In genomic region chr20:45372646-45373352, GRCh38 we compare ENCODE assay signal across 9 cellular contexts. TPM values are rescaled to one million over a fixed set of nuclear protein-coding genes. Genes with fewer than 3 reads are reported as not detected.
DNase-seq lines count a peak whose midpoint lies in the region; ATAC-seq and TF ChIP-seq lines count a peak whose summit lies in the region.
"Had no signal": no experiment of that assay in that cellular context is flagged by ENCODE, and none has a peak within 500 bp of the region (broad histone marks: within the 10 kb centered on the region; RNA-seq: fewer than 3 reads in every experiment).

No MANE protein-coding gene starts in this region.

- intact Hi-C loops in breast epithelium (cut with DNase I; ENCODE audit: low total_unique reads) (loop anchor here (10.0 kb wide), 1 partner anchor 52 kb away; no protein-coding TSS in a partner anchor), mammary epithelial cell (cut with micrococcal nuclease) (no loop called here), vagina (cut with DNase I) (loop anchor here (5.0 kb wide), 1 partner anchor 60 kb away; no protein-coding TSS in a partner anchor)

- in situ Hi-C loops in mammary epithelial cell (cut with MboI; ENCODE audit: low sequenced_read_pairs in 2 of 2): loop anchor here in 1 of 2 donors (5.0 kb wide), 1 partner anchor 65 kb away; no protein-coding TSS in a partner anchor

- H3K9me3 ChIP-seq in breast epithelium (no peaks in the 10 kb centered on the region), mammary epithelial cell (replicated peaks; ENCODE audit: insufficient read depth, low read length) (no peaks in the 10 kb centered on the region), endocrine pancreas (ENCODE audit: control insufficient read depth, low read length) (no peaks in the 10 kb centered on the region), muscle layer of duodenum (ENCODE audit: control insufficient read depth in 1 of 2, low read length in 2 of 2) (no peaks in the 10 kb centered on the region), vagina (no peaks in the 10 kb centered on the region)

- TF ChIP-seq POLR2A in breast epithelium (IDR thresholded peaks at IDR 0.05): no peak
- TF ChIP-seq POLR2A in vagina (IDR thresholded peaks at IDR 0.05): no peak

- dilution Hi-C loops in mammary epithelial cell (cut with HindIII; ENCODE audit: low sequenced_read_pairs): loop anchor here (10.0 kb wide), 1 partner anchor 62 kb away; no protein-coding TSS in a partner anchor

- H3K36me3 ChIP-seq in breast epithelium (no peaks in the 10 kb centered on the region), mammary epithelial cell (ENCODE audit: insufficient read depth, low read length) (no peaks in the 10 kb centered on the region), endocrine pancreas (ENCODE audit: control insufficient read depth, insufficient read depth, low read length) (peaks cover 4% of the 10 kb centered on the region), muscle layer of duodenum (ENCODE audit: control insufficient read depth in 1 of 2, insufficient read depth in 2 of 2, low read length in 2 of 2) (peaks cover 8 to 11% of the 10 kb centered on the region in 2 donors), vagina (peaks cover 0 to 6% of the 10 kb centered on the region in 2 donors)

- DNase-seq in breast epithelium (ENCODE audit: low spot score in 2 of 2) (no peak), mammary epithelial cell (no peak), vagina (ENCODE audit: extremely low spot score in 2 of 2) (peak in 1 of 2 donors; percentile 85)
- DNase-seq: DMS79 treated with DMSO at 0.1 percent for 48 hours had no signal

- H4K20me1 ChIP-seq in mammary epithelial cell (ENCODE audit: insufficient read depth, low read length): no peaks in the 10 kb centered on the region

- 69% methylated on average over 17 of the region's 30 CpGs for WGBS in mammary epithelial cell (ENCODE audit: low coverage, missing lambda C conversion rate)

- H3K79me2 ChIP-seq in mammary epithelial cell (ENCODE audit: insufficient read depth, low read length): no peaks in the 10 kb centered on the region

- ATAC-seq in GM18498 (IDR thresholded peaks at IDR 0.05; ENCODE audit: unreplicated experiment): no peak
- no peak for ATAC-seq in HG03469 (IDR thresholded peaks at IDR 0.05; ENCODE audit: unreplicated experiment)
- no peak for ATAC-seq in HG03039 (IDR thresholded peaks at IDR 0.05; ENCODE audit: unreplicated experiment)

- H3K4me1 ChIP-seq in breast epithelium: no peaks in the 10 kb centered on the region
- peaks cover 3% of the 10 kb centered on the region for H3K4me1 ChIP-seq in mammary epithelial cell (ENCODE audit: insufficient read depth, low read length)
- H3K4me1 ChIP-seq in endocrine pancreas (ENCODE audit: control insufficient read depth, insufficient read depth, low read length): no peaks in the 10 kb centered on the region
- peaks cover 0 to 15% of the 10 kb centered on the region in 2 donors for H3K4me1 ChIP-seq in muscle layer of duodenum (ENCODE audit: control insufficient read depth in 1 of 2, insufficient read depth in 2 of 2, low read length in 2 of 2)
- H3K4me1 ChIP-seq in vagina: peaks cover 16% of the 10 kb centered on the region

- H3K27ac ChIP-seq in breast epithelium: peak overlapping the region in 1 of 2 donors; percentile 60
- H3K27ac ChIP-seq in mammary epithelial cell (ENCODE audit: insufficient read depth, low read depth, low read length): no peak overlapping the region
- H3K27ac ChIP-seq in muscle layer of duodenum (ENCODE audit: low read length): peak overlapping the region; percentile 56
- peak overlapping the region; percentile 83 for H3K27ac ChIP-seq in vagina

- BruUV-seq in mammary epithelial cell (replicated peaks; lab: Mats Ljungman, UMichigan): no TSS peak

- H3K27me3 ChIP-seq in breast epithelium: no peaks in the 10 kb centered on the region
- no peaks in the 10 kb centered on the region for H3K27me3 ChIP-seq in mammary epithelial cell (ENCODE audit: insufficient read depth, low read length)
- H3K27me3 ChIP-seq in endocrine pancreas (ENCODE audit: control insufficient read depth, insufficient read depth, low read length): no peaks in the 10 kb centered on the region
- H3K27me3 ChIP-seq in muscle layer of duodenum (ENCODE audit: low read depth, low read length): no peaks in the 10 kb centered on the region
- no peaks in the 10 kb centered on the region for H3K27me3 ChIP-seq in vagina

- no peak overlapping the region for H3K9ac ChIP-seq in mammary epithelial cell (ENCODE audit: insufficient read depth, low read length)
- no peak overlapping the region for H3K9ac ChIP-seq in endocrine pancreas (ENCODE audit: control insufficient read depth, insufficient read depth, low read length)

- peak overlapping the region; percentile 48 to 68 (median 53) for H3K4me3 ChIP-seq in breast epithelium
- no peak overlapping the region for H3K4me3 ChIP-seq in mammary epithelial cell (replicated peaks in 1 of 3; ENCODE audit: insufficient read depth in 1 of 3, low read depth in 2 of 3, low read length in 3 of 3)
- H3K4me3 ChIP-seq in endocrine pancreas (ENCODE audit: control insufficient read depth, insufficient read depth, low read length): peak overlapping the region; percentile 28
- H3K4me3 ChIP-seq in muscle layer of duodenum (ENCODE audit: low read depth in 1 of 2, low read length in 2 of 2): peak overlapping the region; percentile 67 to 68
- H3K4me3 ChIP-seq in vagina: peak overlapping the region; percentile 45 to 46

- CTCF ChIA-PET in mammary epithelial cell (lab: Charles Lee; ENCODE audit: low non-redundant PET): no interaction called here

- no peak for TF ChIP-seq CTCF in breast epithelium (IDR thresholded peaks at IDR 0.05)
- no peak for TF ChIP-seq CTCF in mammary epithelial cell (conservative IDR thresholded peaks at IDR 0.05 in 1 of 2, IDR thresholded peaks at IDR 0.05 in 1 of 2; ENCODE audit: extremely low read depth in 1 of 2, insufficient read depth in 1 of 2, low read depth in 1 of 2, low read length in 2 of 2)
- TF ChIP-seq CTCF in vagina (IDR thresholded peaks at IDR 0.05): no peak

- H3K4me2 ChIP-seq in mammary epithelial cell (ENCODE audit: insufficient read depth, low read depth, low read length): no peak overlapping the region

- H2AFZ ChIP-seq in mammary epithelial cell (ENCODE audit: low read depth, low read length): no peak overlapping the region

RNA-seq across cellular contexts. Expression of gene TP53TG5, which starts 5.3 kb away (rescaled TPM):
- total RNA-seq in breast epithelium (1 to 10 TPM in 1 of 3 donors, not detected in 2; 1.3 TPM), mammary epithelial cell (not detected), vagina (not detected)
- polyA plus RNA-seq in mammary epithelial cell: not detected
- not detected for polyA minus RNA-seq in mammary epithelial cell

RNA-seq across cellular contexts. Expression of gene SYS1, which starts 9.8 kb away (rescaled TPM):
- 10 to 100 TPM; 30.8 to 56.3 (median 47.3) TPM for total RNA-seq in breast epithelium
- 10 to 100 TPM; 20.9 to 25.0 TPM for total RNA-seq in mammary epithelial cell
- 35.1 TPM for polyA plus RNA-seq in mammary epithelial cell
- polyA minus RNA-seq in mammary epithelial cell: 40.9 TPM
- total RNA-seq in vagina: 44.9 TPM

RNA-seq across cellular contexts. Expression of gene SDC4, which starts 24.6 kb away (rescaled TPM):
- total RNA-seq in breast epithelium (100 to 1,000 TPM in 2 of 3 donors, 10 to 100 TPM in 1; 29.4 to 337 (median 121) TPM), mammary epithelial cell (100 to 1,000 TPM; 276 to 550 TPM), vagina (62.6 TPM)
- 135 TPM for polyA plus RNA-seq in mammary epithelial cell
- 326 TPM for polyA minus RNA-seq in mammary epithelial cell

RNA-seq across cellular contexts. Expression of gene DBNDD2, which starts 35.3 kb away (rescaled TPM):
- total RNA-seq in breast epithelium: 10 to 100 TPM; 32.2 to 49.2 (median 44.5) TPM
- total RNA-seq in mammary epithelial cell: 10 to 100 TPM in 1 of 2 donors, 1 to 10 TPM in 1; 8.3 to 13.8 TPM
- 44.5 TPM for polyA plus RNA-seq in mammary epithelial cell
- polyA minus RNA-seq in mammary epithelial cell: 31.4 TPM
- 57.0 TPM for total RNA-seq in vagina

RNA-seq across cellular contexts. Expression of gene PIGT, which starts 43.1 kb away (rescaled TPM):
- total RNA-seq in breast epithelium (100 to 1,000 TPM in 1 of 3 donors, 10 to 100 TPM in 2; 74.1 to 103 (median 76.7) TPM), mammary epithelial cell (10 to 100 TPM; 31.0 to 69.2 TPM), vagina (81.0 TPM)
- 41.8 TPM for polyA plus RNA-seq in mammary epithelial cell
- 100 TPM for polyA minus RNA-seq in mammary epithelial cell

Comparison
In these comparisons a context has a peak if more than half of its experiments do, and no peak if none do; other contexts are left out.
1. H3K4me3 ChIP-seq: peak in breast epithelium (3 of 3), endocrine pancreas (single experiment), muscle layer of duodenum (2 of 2) and vagina (2 of 2); none in mammary epithelial cell (0 of 3).